ENCODE assay signal across 11 cellular contexts in genomic region chr3:112084980-112085697, GRCh38. TPM values are rescaled to one million over a fixed set of nuclear protein-coding genes. Genes with fewer than 3 reads are reported as not detected.
DNase-seq lines count a peak whose midpoint lies in the region; ATAC-seq and TF ChIP-seq lines count a peak whose summit lies in the region.
"Had no signal": no experiment of that assay in that cellular context is flagged by ENCODE, and none has a peak within 500 bp of the region (broad histone marks: within the 10 kb centered on the region; RNA-seq: fewer than 3 reads in every experiment).

No MANE protein-coding gene starts in this region.

- no peaks in the 10 kb centered on the region for H3K36me3 Mint-ChIP-seq in activated T-cell treated with anti-CD3 and anti-CD28 coated beads, Interleukin-2, amount 50 U/mL, for 72 hours (ENCODE audit: insufficient read depth in 2 of 2)

- 92 to 93% methylated on average over 7 of the region's 7 CpGs for WGBS in thyroid gland, 2 donors
- 90 to 92% methylated on average over 7 of the region's 7 CpGs for WGBS in tibial nerve, 2 donors

- no peak overlapping the region for H3K9ac ChIP-seq in iPS-20b (ENCODE audit: low read depth, low read length)

- peak overlapping the region; percentile 55 to 87 for H3K4me3 Mint-ChIP-seq in activated T-cell treated with anti-CD3 and anti-CD28 coated beads, Interleukin-2, amount 50 U/mL, for 72 hours

- no peaks in the 10 kb centered on the region for H3K9me3 ChIP-seq in iPS-20b (ENCODE audit: insufficient read depth, low read depth, low read length)
- no peaks in the 10 kb centered on the region for H3K9me3 ChIP-seq in thyroid gland
- H3K9me3 ChIP-seq in tibial nerve, result no peaks in the 10 kb centered on the region

- H3K27me3 ChIP-seq in iPS-20b (ENCODE audit: insufficient read depth, low read length) (peaks cover 31% of the 10 kb centered on the region), thyroid gland (no peaks in the 10 kb centered on the region), tibial nerve (no peaks in the 10 kb centered on the region)
- H3K27me3 ChIP-seq: brain microvascular endothelial cell had no signal

- intact Hi-C loops in thyroid gland (cut with DNase I), result no loop called here

- H3K27ac Mint-ChIP-seq in activated T-cell treated with anti-CD3 and anti-CD28 coated beads, Interleukin-2, amount 50 U/mL, for 72 hours, result no peak overlapping the region

- peaks cover 20% of the 10 kb centered on the region for H3K27me3 Mint-ChIP-seq in activated T-cell treated with anti-CD3 and anti-CD28 coated beads, Interleukin-2, amount 50 U/mL, for 72 hours (ENCODE audit: low read depth)

- H3K9me3 Mint-ChIP-seq in activated T-cell treated with anti-CD3 and anti-CD28 coated beads, Interleukin-2, amount 50 U/mL, for 72 hours, result no peaks in the 10 kb centered on the region

- H3K4me1 Mint-ChIP-seq in activated T-cell treated with anti-CD3 and anti-CD28 coated beads, Interleukin-2, amount 50 U/mL, for 72 hours (ENCODE audit: low read depth), result peaks cover 29% of the 10 kb centered on the region

- no peak for DNase-seq in activated T-cell treated with anti-CD3 and anti-CD28 coated beads, Interleukin-2, amount 50 U/mL, for 72 hours
- DNase-seq in activated T-cell treated with anti-CD3 and anti-CD28 coated beads for 4 hours, result no peak
- no peak for DNase-seq in thyroid gland
- DNase-seq in effector CD4-positive, alpha-beta T cell, result no peak
- DNase-seq in tibial nerve (ENCODE audit: low spot score in 2 of 2), result no peak
- DNase-seq: brain microvascular endothelial cell, H7, NCI-H510A treated with DMSO at 0.1 percent for 48 hours had no signal

- TF ChIP-seq CTCF in thyroid gland (IDR thresholded peaks at IDR 0.05) (no peak), tibial nerve (IDR thresholded peaks at IDR 0.05) (no peak)

- H3K36me3 ChIP-seq in iPS-20b (ENCODE audit: insufficient read depth, low read depth, low read length), result no peaks in the 10 kb centered on the region
- H3K36me3 ChIP-seq in thyroid gland, result no peaks in the 10 kb centered on the region
- no peaks in the 10 kb centered on the region for H3K36me3 ChIP-seq in tibial nerve
- H3K36me3 ChIP-seq: brain microvascular endothelial cell had no signal

- H3K4me1 ChIP-seq in iPS-20b (ENCODE audit: insufficient read depth, low read length) (peaks cover 10% of the 10 kb centered on the region), thyroid gland (peaks cover 22 to 49% of the 10 kb centered on the region in 2 donors), tibial nerve (peaks cover 0 to 14% (median 0%) of the 10 kb centered on the region in 4 donors)

- ATAC-seq in activated T-cell treated with anti-CD3 and anti-CD28 coated beads, Interleukin-2, amount 50 U/mL, for 72 hours (replicated peaks in 1 of 2), result no peak
- ATAC-seq in SK-N-SH treated with all-trans-retinoic acid at 6 μM for 48 hours (peak; percentile 8; the same call in 1 of the 3 replicates), HG03159 (IDR thresholded peaks at IDR 0.05; ENCODE audit: unreplicated experiment) (no peak)

- TF ChIP-seq POLR2A in thyroid gland (IDR thresholded peaks at IDR 0.05), result no peak
- no peak for TF ChIP-seq POLR2A in tibial nerve (IDR thresholded peaks at IDR 0.05)

- H3K4me3 ChIP-seq in iPS-20b (ENCODE audit: low read length), result peak overlapping the region; percentile 89; the same call in 1 of the 2 replicates
- H3K4me3 ChIP-seq in thyroid gland (replicated peaks in 1 of 3), result no peak overlapping the region
- H3K4me3 ChIP-seq in tibial nerve, result no peak overlapping the region

- no peak overlapping the region for H3K27ac ChIP-seq in iPS-20b (ENCODE audit: low read length)
- peak overlapping the region; percentile 65 to 93 (median 88) for H3K27ac ChIP-seq in thyroid gland
- H3K27ac ChIP-seq in tibial nerve, result peak overlapping the region in 1 of 4 donors; percentile 76

- no peak for TF ChIP-seq EP300 in tibial nerve (IDR thresholded peaks at IDR 0.05)

TF ChIP-seq in SK-N-SH treated with all-trans-retinoic acid at 6 μM for 48 hours, 23 proteins besides CTCF, POLR2A, EP300 and RAD21:
- no peak for TF ChIP-seq ZFP3 (CRISPR knock-in tag; IDR thresholded peaks at IDR 0.05)
- TF ChIP-seq TOX (CRISPR knock-in tag; IDR thresholded peaks at IDR 0.05; ENCODE audit: borderline replicate concordance), result no peak
- TF ChIP-seq GLIS3 (CRISPR knock-in tag; IDR thresholded peaks at IDR 0.05), result no peak
- no peak for TF ChIP-seq ARNTL (CRISPR knock-in tag; IDR thresholded peaks at IDR 0.05; ENCODE audit: borderline replicate concordance, low read depth)
- TF ChIP-seq ZNF565 (CRISPR knock-in tag; conservative IDR thresholded peaks at IDR 0.05; ENCODE audit: low read depth), result no peak
- no peak for TF ChIP-seq ZNF8 (CRISPR knock-in tag; IDR thresholded peaks at IDR 0.05)
- no peak for TF ChIP-seq ZC3H10 (CRISPR knock-in tag; IDR thresholded peaks at IDR 0.05)
- TF ChIP-seq POU6F1 (CRISPR knock-in tag; IDR thresholded peaks at IDR 0.05; ENCODE audit: borderline replicate concordance, low read depth), result no peak
- TF ChIP-seq SNAI2 (CRISPR knock-in tag; IDR thresholded peaks at IDR 0.05), result no peak

RNA-seq across cellular contexts. Expression of gene C3orf52, which starts 1.1 kb away (rescaled TPM):
- total RNA-seq in activated T-cell treated with anti-CD3 and anti-CD28 coated beads, Interleukin-2, amount 50 U/mL, for 72 hours, result 1 to 10 TPM; 3.2 to 4.1 TPM
- 10 to 100 TPM; 32.0 to 62.9 (median 45.9) TPM for total RNA-seq in thyroid gland
- total RNA-seq in tibial nerve, result 1 to 10 TPM in 3 of 4 donors, under 1 TPM in 1; 0.98 to 8.5 (median 5.6) TPM

RNA-seq across cellular contexts. Expression of gene GCSAM, which starts 47.9 kb away (rescaled TPM):
- 10 to 100 TPM; 17.8 to 26.5 TPM for total RNA-seq in activated T-cell treated with anti-CD3 and anti-CD28 coated beads, Interleukin-2, amount 50 U/mL, for 72 hours
- under 1 TPM in 2 of 4 donors, not detected in 2; 0.33 to 0.40 TPM for total RNA-seq in thyroid gland
- total RNA-seq in tibial nerve, result 1 to 10 TPM in 1 of 4 donors, under 1 TPM in 1, not detected in 2; under 0.01 to 2.0 TPM
- total RNA-seq: H7 had no signal

RNA-seq across cellular contexts. Expression of gene TMPRSS7, which starts 50.6 kb away (rescaled TPM):
- under 1 TPM; 0.09 to 0.17 TPM for total RNA-seq in activated T-cell treated with anti-CD3 and anti-CD28 coated beads, Interleukin-2, amount 50 U/mL, for 72 hours
- under 1 TPM in 1 of 4 donors, not detected in 3; 0.11 TPM for total RNA-seq in thyroid gland
- total RNA-seq in tibial nerve, result not detected
- total RNA-seq: H7 had no signal

Comparison
In these comparisons a context has a peak if more than half of its experiments do, and no peak if none do; other contexts are left out.
1. RNA of gene GCSAM, which starts 47.9 kb away (total RNA-seq): 17.8 to 26.5 TPM in activated T-cell treated with anti-CD3 and anti-CD28 coated beads, Interleukin-2, amount 50 U/mL, for 72 hours; 0.33 to 0.40 TPM in thyroid gland and under 0.01 to 2.0 TPM in tibial nerve; every median in the first group is over 4 times any median in the second.